Comparison of ENCODE assay signal across 27 cellular contexts in the genomic region with DNA sequence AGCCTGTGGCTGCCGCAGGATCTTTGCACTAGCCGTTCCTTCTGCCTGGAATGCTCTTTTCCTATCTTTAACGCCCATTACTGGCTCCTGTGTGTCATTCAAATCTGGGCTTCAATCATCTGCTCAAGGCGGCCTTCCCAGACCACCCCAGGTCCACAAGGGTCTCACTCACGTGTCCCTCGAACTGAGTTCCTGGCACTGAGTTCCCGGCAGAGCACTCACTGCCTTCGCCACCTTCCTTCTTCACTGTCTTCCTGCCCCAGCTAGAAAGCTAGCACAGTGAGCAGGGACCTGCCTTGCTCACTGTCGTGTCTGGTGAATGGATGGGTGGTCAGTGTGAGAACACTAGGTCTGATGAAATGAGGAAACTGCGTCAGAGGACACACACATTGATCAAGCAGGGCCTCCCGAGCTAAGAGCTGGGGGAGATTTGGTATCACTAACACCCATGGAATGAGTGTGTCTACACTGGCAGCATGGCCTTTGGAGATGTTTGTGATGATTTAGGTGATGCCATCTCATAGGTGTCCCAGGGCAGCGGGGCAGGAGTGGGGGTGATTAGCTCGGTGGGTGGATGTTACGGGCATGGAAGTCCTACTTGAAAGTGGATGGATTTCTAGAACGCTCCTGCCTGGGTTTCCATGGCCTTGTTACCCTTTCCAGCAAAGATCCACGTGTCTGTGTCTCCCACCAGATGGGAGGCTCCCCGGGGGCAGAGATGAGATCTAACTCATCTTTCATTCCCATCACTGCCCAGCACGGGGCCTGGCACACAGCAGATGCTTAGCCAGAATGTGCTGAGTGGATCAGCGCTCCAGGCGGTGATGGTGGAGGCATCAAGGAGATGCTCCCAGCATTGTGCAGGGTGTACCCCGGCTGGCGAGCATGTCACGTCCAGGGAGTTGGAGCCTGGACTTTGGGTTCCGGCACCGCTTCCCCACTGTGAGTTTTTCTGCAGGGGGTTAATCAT.
"Had no signal": no experiment of that assay in that cellular context is flagged by ENCODE, and none has a peak within 500 bp of the region (broad histone marks: within the 10 kb centered on the region; RNA-seq: fewer than 3 reads in every experiment).

No MANE protein-coding gene starts in this region.

- H3K27ac ChIP-seq: coronary artery, dorsolateral prefrontal cortex, heart left ventricle, tibial artery, upper lobe of right lung had no signal

- H3K9me3 ChIP-seq: upper lobe of right lung had no signal

- FAIRE-seq: endothelial cell of umbilical vein, kidney had no signal

- H3K36me3 ChIP-seq: heart left ventricle, tibial artery, upper lobe of right lung had no signal

- DNase-seq: activated B cell treated with CpG ODN at 0.5 μM for 24 hours; activated CD4-positive, alpha-beta T cell treated with anti-CD3 and anti-CD28 coated beads, Interleukin-2, amount 50 U/mL, for 1 hour; activated naive CD4-positive, alpha-beta T cell; anterior cingulate cortex; cerebellar nuclear complex; dorsolateral prefrontal cortex; effector memory CD8-positive, alpha-beta T cell; foreskin fibroblast; heart left ventricle; hypothalamus; immature natural killer cell; kidney; naive thymus-derived CD8-positive, alpha-beta T cell; stimulated activated CD4-positive, alpha-beta T cell treated with anti-CD3 and anti-CD28 coated beads, Interleukin-1b, Interleukin-23, amount 100 ng/mL, for 48 hours; stimulated activated CD4-positive, alpha-beta T cell treated with anti-CD3 and anti-CD28 coated beads, Interleukin-4, amount 100 ng/mL, for 4 hours; stimulated activated CD8-positive, alpha-beta memory T cell treated with anti-CD3 and anti-CD28 coated beads, Interleukin-4, amount 100 ng/mL, for 48 hours; T-cell; tibial artery; upper lobe of right lung had no signal

- H3K4me3 ChIP-seq: coronary artery, dorsolateral prefrontal cortex, heart left ventricle, smooth muscle cell, tibial artery, upper lobe of right lung had no signal

- H3K27ac Mint-ChIP-seq: activated B cell treated with CpG ODN at 0.5 μM for 24 hours; activated naive CD8-positive, alpha-beta T cell; effector memory CD8-positive, alpha-beta T cell; immature natural killer cell; progenitor cell of endocrine pancreas; stimulated activated memory B cell treated with anti-CD40 and anti-IgM and Interleukin-4, amounts not matched to agents 10 μg/mL and 1 μg/mL and 100 μg/mL, for 72 hours; T-cell had no signal

- ATAC-seq: effector memory CD8-positive, alpha-beta T cell; heart left ventricle; naive thymus-derived CD8-positive, alpha-beta T cell; stimulated activated memory B cell treated with anti-CD40 and anti-IgM and Interleukin-4, amounts not matched to agents 10 μg/mL and 1 μg/mL and 100 μg/mL, for 72 hours; stimulated activated naive CD8-positive, alpha-beta T cell treated with anti-CD3 and anti-CD28 coated beads, Interleukin-15, amount 100 ng/mL, for 72 hours; T-cell; upper lobe of right lung had no signal

- H3K36me3 Mint-ChIP-seq: immature natural killer cell; stimulated activated memory B cell treated with anti-CD40 and anti-IgM and Interleukin-4, amounts not matched to agents 10 μg/mL and 1 μg/mL and 100 μg/mL, for 72 hours had no signal

- H3K4me3 Mint-ChIP-seq: activated B cell treated with CpG ODN at 0.5 μM for 24 hours; activated naive CD8-positive, alpha-beta T cell; effector memory CD8-positive, alpha-beta T cell; immature natural killer cell; naive thymus-derived CD8-positive, alpha-beta T cell; neural crest cell; stimulated activated memory B cell treated with anti-CD40 and anti-IgM and Interleukin-4, amounts not matched to agents 10 μg/mL and 1 μg/mL and 100 μg/mL, for 72 hours; stimulated activated naive CD8-positive, alpha-beta T cell treated with anti-CD3 and anti-CD28 coated beads, Interleukin-15, amount 100 ng/mL, for 72 hours; T-cell had no signal

- H3K4me1 Mint-ChIP-seq: activated B cell treated with CpG ODN at 0.5 μM for 24 hours; immature natural killer cell; naive thymus-derived CD8-positive, alpha-beta T cell; neural crest cell; stimulated activated memory B cell treated with anti-CD40 and anti-IgM and Interleukin-4, amounts not matched to agents 10 μg/mL and 1 μg/mL and 100 μg/mL, for 72 hours; stimulated activated naive CD8-positive, alpha-beta T cell treated with anti-CD3 and anti-CD28 coated beads, Interleukin-15, amount 100 ng/mL, for 72 hours; T-cell had no signal

- H3K4me1 ChIP-seq: heart left ventricle, tibial artery, upper lobe of right lung had no signal

- H3K27me3 ChIP-seq: heart left ventricle had no signal
